Comparison of ENCODE assay signal across 28 cellular contexts in the genomic region with DNA sequence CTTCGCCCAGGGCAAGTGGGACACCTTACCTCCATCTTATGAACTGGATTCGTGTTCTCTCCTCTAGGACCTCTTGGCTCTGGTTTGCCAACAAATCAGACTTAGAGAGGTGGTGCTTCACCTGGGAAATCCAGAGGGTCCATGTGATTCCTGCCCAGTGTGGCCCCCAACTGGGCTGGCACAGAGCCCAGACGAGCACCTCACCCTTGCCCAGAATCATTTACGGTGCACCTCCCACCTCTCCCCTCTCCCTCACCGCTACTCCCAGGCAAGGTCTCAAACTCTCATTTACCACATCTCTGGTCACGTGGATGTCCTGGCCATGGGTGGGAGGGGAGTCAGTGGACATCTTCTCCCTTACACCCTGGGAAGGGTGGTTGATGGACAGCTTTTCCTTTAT. TPM values are rescaled to one million over a fixed set of nuclear protein-coding genes. Genes with fewer than 3 reads are reported as not detected.
A peak's percentile ranks its signal among the peaks of the same experiment; 100 is the strongest.
DNase-seq lines count a peak whose midpoint lies in the region; ATAC-seq and TF ChIP-seq lines count a peak whose summit lies in the region.
"Had no signal": no experiment of that assay in that cellular context is flagged by ENCODE, and none has a peak within 500 bp of the region (broad histone marks: within the 10 kb centered on the region; RNA-seq: fewer than 3 reads in every experiment).

No MANE protein-coding gene starts in this region.

- no peak for TF ChIP-seq CTCF in IMR-90 (conservative IDR thresholded peaks at IDR 0.05; ENCODE audit: low read depth, low read length)
- no peak for TF ChIP-seq CTCF in lung (IDR thresholded peaks at IDR 0.05; ENCODE audit: control extremely low read depth, extremely low read depth)

- no peak for TF ChIP-seq RAD21 in IMR-90 (IDR thresholded peaks at IDR 0.05; ENCODE audit: low read length)

- H3K56ac ChIP-seq in IMR-90 (ENCODE audit: extremely low read depth, insufficient read depth, low read length): no peak overlapping the region

- no peak overlapping the region for H2BK20ac ChIP-seq in IMR-90 (ENCODE audit: low read depth, low read length)

- H2AK5ac ChIP-seq in IMR-90 (ENCODE audit: low read depth, low read length): no peak overlapping the region

- no TSS peak for BruUV-seq in IMR-90 (replicated peaks; lab: Mats Ljungman, UMichigan)

- H3K9me3 ChIP-seq in IMR-90 (ENCODE audit: control insufficient read depth, insufficient read depth, low read length) (peaks cover 32% of the 10 kb centered on the region), lung (ENCODE audit: control insufficient read depth in 2 of 2, insufficient read depth in 1 of 2, low read length in 1 of 2) (peaks cover 0 to 3% of the 10 kb centered on the region in 2 donors)
- H3K9me3 ChIP-seq: SJCRH30 had no signal

- TF ChIP-seq POLR2A in IMR-90 (IDR thresholded peaks at IDR 0.05; ENCODE audit: low read depth, low read length): no peak
- no peak for TF ChIP-seq POLR2A in GM18505 (IDR thresholded peaks at IDR 0.05; ENCODE audit: borderline replicate concordance, extremely low read depth, insufficient read depth, insufficient read length)

- no peaks in the 10 kb centered on the region for H3K4me1 ChIP-seq in IMR-90 (ENCODE audit: control insufficient read depth, insufficient read depth, low read length)
- H3K4me1 ChIP-seq in lung (ENCODE audit: control insufficient read depth in 2 of 2, insufficient read depth in 2 of 2, low read length in 2 of 2): no peaks in the 10 kb centered on the region
- H3K4me1 ChIP-seq: SJCRH30 had no signal

- H3K27me3 ChIP-seq in IMR-90 (ENCODE audit: control insufficient read depth, insufficient read depth, low read length) (no peaks in the 10 kb centered on the region), lung (ENCODE audit: control insufficient read depth, insufficient read depth) (no peaks in the 10 kb centered on the region)
- H3K27me3 ChIP-seq: BLaER1 treated with 17β-estradiol and CSF1 and Interleukin-3, amounts not matched to agents 10 nM and 100 nM; SJCRH30 had no signal

- no peaks in the 10 kb centered on the region for H4K20me1 ChIP-seq in IMR-90 (ENCODE audit: insufficient read depth, low read length)
- H4K20me1 ChIP-seq: BLaER1 treated with 17β-estradiol and CSF1 and Interleukin-3, amounts not matched to agents 10 nM and 100 nM had no signal

- H3K4me3 ChIP-seq in IMR-90 (ENCODE audit: insufficient read depth, low read depth, low read length) (no peak overlapping the region), lung (no peak overlapping the region)
- H3K4me3 ChIP-seq: BLaER1 treated with 17β-estradiol and CSF1 and Interleukin-3, amounts not matched to agents 10 nM and 100 nM; GM23248; PC-9; SJCRH30 had no signal

- no peak overlapping the region for H2BK15ac ChIP-seq in IMR-90 (ENCODE audit: low read depth, low read length)

- no peaks in the 10 kb centered on the region for H3K36me3 ChIP-seq in IMR-90 (ENCODE audit: control insufficient read depth, insufficient read depth, low read length)
- H3K36me3 ChIP-seq in lung (ENCODE audit: control insufficient read depth in 2 of 2, insufficient read depth in 2 of 2, low read length in 2 of 2): no peaks in the 10 kb centered on the region
- H3K36me3 ChIP-seq: BLaER1 treated with 17β-estradiol and CSF1 and Interleukin-3, amounts not matched to agents 10 nM and 100 nM; SJCRH30 had no signal

- H3K23ac ChIP-seq in IMR-90 (ENCODE audit: low read depth, low read length): no peak overlapping the region

- POLR2A ChIA-PET in IMR-90 (lab: Charles Lee; ENCODE audit: unreplicated experiment): no interaction called here

- no peak overlapping the region for H2AK9ac ChIP-seq in IMR-90 (replicated peaks; ENCODE audit: low read depth, low read length, poor library complexity)

- no peak overlapping the region for H2BK5ac ChIP-seq in IMR-90 (ENCODE audit: low read depth, low read length, poor library complexity, severe bottlenecking)

- dilution Hi-C loops in IMR-90 (cut with HindIII; ENCODE audit: low sequenced_read_pairs, unreplicated experiment): no loop called here

- H3K4me2 ChIP-seq in IMR-90 (ENCODE audit: low read depth, low read length): no peak overlapping the region
- H3K4me2 ChIP-seq: KMS-11, PC-9 had no signal

- H3K4ac ChIP-seq in IMR-90 (ENCODE audit: low read depth, low read length): no peak overlapping the region

- H3K27ac ChIP-seq in IMR-90 (ENCODE audit: insufficient read depth, low read length) (no peak overlapping the region), lung (ENCODE audit: low read depth in 1 of 2, low read length in 1 of 2) (no peak overlapping the region)
- H3K27ac ChIP-seq: BLaER1 treated with 17β-estradiol and CSF1 and Interleukin-3, amounts not matched to agents 10 nM and 100 nM; GM23248; KMS-11; PC-9; SJCRH30 had no signal

- H4K8ac ChIP-seq in IMR-90 (ENCODE audit: low read depth in 2 of 2, low read length in 2 of 2): no peak overlapping the region

- 14% methylated on average over 1 of the region's 6 CpGs; no CpG with 5 or more reads in 1 of the 2 experiments for WGBS in IMR-90 (ENCODE audit: extremely low coverage in 2 of 2, insufficient read length in 1 of 2), 2 experiments
- 67 to 78% methylated on average over 6 of the region's 6 CpGs for WGBS in lung, 2 donors

- H3K9ac ChIP-seq in IMR-90 (ENCODE audit: low read depth, low read length): no peak overlapping the region
- H3K9ac ChIP-seq: BLaER1 treated with 17β-estradiol and CSF1 and Interleukin-3, amounts not matched to agents 10 nM and 100 nM; GM23248; KMS-11 had no signal

- peak overlapping the region; percentile 23 for H2AFZ ChIP-seq in IMR-90 (replicated peaks; ENCODE audit: low read length, poor library complexity)
- H2AFZ ChIP-seq: GM23248, PC-9 had no signal

- in situ Hi-C loops in IMR-90 (cut with MboI; ENCODE audit: low sequenced_read_pairs): no loop called here

- H4K5ac ChIP-seq in IMR-90 (ENCODE audit: low read depth, low read length): no peak overlapping the region

- H4K91ac ChIP-seq in IMR-90 (ENCODE audit: insufficient read depth, low read depth, low read length): no peak overlapping the region

- H3K79me1 ChIP-seq in IMR-90 (ENCODE audit: low read depth in 1 of 2, low read length in 2 of 2): no peaks in the 10 kb centered on the region

- no peak overlapping the region for H3K14ac ChIP-seq in IMR-90 (replicated peaks; ENCODE audit: low read depth, low read length)

- intact Hi-C loops in IMR-90 (cut with micrococcal nuclease): no loop called here

- no peak overlapping the region for H2BK120ac ChIP-seq in IMR-90 (ENCODE audit: low read depth, low read length)

- H3K9me1 ChIP-seq in IMR-90 (ENCODE audit: insufficient read depth, low read length): no peaks in the 10 kb centered on the region

- ATAC-seq in IMR-90 (ENCODE audit: low read depth) (no peak), lung (ENCODE audit: insufficient read depth, low FRiP score) (no peak), GM18505 (IDR thresholded peaks at IDR 0.05; ENCODE audit: unreplicated experiment) (no peak), HG02678 (IDR thresholded peaks at IDR 0.05; ENCODE audit: unreplicated experiment) (no peak)
- ATAC-seq: Right ventricle myocardium inferior, SK-N-SH treated with all-trans-retinoic acid at 6 μM for 48 hours, T-helper 17 cell had no signal

- no peak overlapping the region for H3K18ac ChIP-seq in IMR-90 (ENCODE audit: low read depth, low read length)

- DNase-seq in NCI-H748 (lab: John Stamatoyannopoulos, UW; ENCODE audit: unreplicated experiment) (peak; percentile 31), NCI-H748 treated with DMSO at 0.1 percent for 48 hours (lab: John Stamatoyannopoulos, UW) (no peak), IMR-90 (no peak), lung (ENCODE audit: low spot score) (peak; percentile 22)
- DNase-seq in activated CD4-positive, alpha-beta T cell treated with anti-CD3 and anti-CD28 coated beads, Interleukin-2, amount 50 U/mL, for 48 hours: no peak
- DNase-seq: CD4-positive, alpha-beta T cell; DND-41; GM23248; H9; MM.1S; NCI-H1048; NCI-H1436; NCI-H187 treated with DMSO at 0.1 percent for 48 hours; NCI-H2107; NCI-H510A; NCI-H774; PC-9; SJCRH30; T-helper 17 cell had no signal

- CTCF ChIA-PET in IMR-90 (lab: Yijun Ruan, JAX): no interaction called here

TF ChIP-seq in IMR-90, 13 proteins besides CTCF, POLR2A, EP300 and RAD21 (continues in another document):
- TF ChIP-seq, protein P1, sequence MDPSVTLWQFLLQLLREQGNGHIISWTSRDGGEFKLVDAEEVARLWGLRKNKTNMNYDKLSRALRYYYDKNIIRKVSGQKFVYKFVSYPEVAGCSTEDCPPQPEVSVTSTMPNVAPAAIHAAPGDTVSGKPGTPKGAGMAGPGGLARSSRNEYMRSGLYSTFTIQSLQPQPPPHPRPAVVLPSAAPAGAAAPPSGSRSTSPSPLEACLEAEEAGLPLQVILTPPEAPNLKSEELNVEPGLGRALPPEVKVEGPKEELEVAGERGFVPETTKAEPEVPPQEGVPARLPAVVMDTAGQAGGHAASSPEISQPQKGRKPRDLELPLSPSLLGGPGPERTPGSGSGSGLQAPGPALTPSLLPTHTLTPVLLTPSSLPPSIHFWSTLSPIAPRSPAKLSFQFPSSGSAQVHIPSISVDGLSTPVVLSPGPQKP (IDR thresholded peaks at IDR 0.05; ENCODE audit: borderline replicate concordance, low read depth, low read length): no peak
- TF ChIP-seq MXI1 (IDR thresholded peaks at IDR 0.05; ENCODE audit: borderline replicate concordance, low read depth, low read length) (no peak), MAFK (IDR thresholded peaks at IDR 0.05; ENCODE audit: low read depth, low read length) (no peak), BHLHE40 (IDR thresholded peaks at IDR 0.05; ENCODE audit: low read depth, low read length) (no peak), MAZ (IDR thresholded peaks at IDR 0.05; ENCODE audit: borderline replicate concordance, low read depth, low read length) (no peak), RFX5 (IDR thresholded peaks at IDR 0.05; ENCODE audit: low read depth, low read length) (no peak), CHD1 (IDR thresholded peaks at IDR 0.05; ENCODE audit: low read depth, low read length) (no peak), FOS (IDR thresholded peaks at IDR 0.05; ENCODE audit: low read depth, low read length) (no peak), SMC3 (IDR thresholded peaks at IDR 0.05; ENCODE audit: low read depth, low read length) (no peak), RCOR1 (IDR thresholded peaks at IDR 0.05; ENCODE audit: insufficient replicate concordance, low read length) (no peak), NFE2L2 (IDR thresholded peaks at IDR 0.05; ENCODE audit: low read depth, low read length) (no peak), CEBPB (IDR thresholded peaks at IDR 0.05; ENCODE audit: low read depth, low read length) (no peak)

RNA-seq across cellular contexts. Expression of a gene that starts 1.1 kb away (rescaled TPM):
- total RNA-seq in IMR-90 (2012; rRNA removed) (not detected in 2 replicates), lung (not detected)
- polyA plus RNA-seq in IMR-90 (2012; rRNA removed) (not detected in 2 replicates), lung (not detected)
- polyA plus RNA-seq in IMR-90 (2012; cell fraction: cytosol; rRNA removed): not detected in 2 replicates
- not detected in 2 replicates for polyA plus RNA-seq in IMR-90 (2012; cell fraction: nucleus; rRNA removed; ENCODE audit: low replicate concordance)
- total RNA-seq: A172; CD4-positive, alpha-beta T cell; GM23248; H9; PC-9; Right ventricle myocardium inferior; RPMI7951; SJCRH30; T-helper 17 cell had no signal
- polyA plus RNA-seq: GM23248, IgD-negative memory B cell had no signal

Comparison
In these comparisons a context has a peak if more than half of its experiments do, and no peak if none do; other contexts are left out.
1. DNase-seq: peak in NCI-H748 (single experiment) and lung (single experiment); none in NCI-H748 treated with DMSO at 0.1 percent for 48 hours (single experiment), IMR-90 (single experiment) and activated CD4-positive, alpha-beta T cell treated with anti-CD3 and anti-CD28 coated beads, Interleukin-2, amount 50 U/mL, for 48 hours (0 of 2).